14 cellular contexts compared by ENCODE assay signal in the genomic region with DNA sequence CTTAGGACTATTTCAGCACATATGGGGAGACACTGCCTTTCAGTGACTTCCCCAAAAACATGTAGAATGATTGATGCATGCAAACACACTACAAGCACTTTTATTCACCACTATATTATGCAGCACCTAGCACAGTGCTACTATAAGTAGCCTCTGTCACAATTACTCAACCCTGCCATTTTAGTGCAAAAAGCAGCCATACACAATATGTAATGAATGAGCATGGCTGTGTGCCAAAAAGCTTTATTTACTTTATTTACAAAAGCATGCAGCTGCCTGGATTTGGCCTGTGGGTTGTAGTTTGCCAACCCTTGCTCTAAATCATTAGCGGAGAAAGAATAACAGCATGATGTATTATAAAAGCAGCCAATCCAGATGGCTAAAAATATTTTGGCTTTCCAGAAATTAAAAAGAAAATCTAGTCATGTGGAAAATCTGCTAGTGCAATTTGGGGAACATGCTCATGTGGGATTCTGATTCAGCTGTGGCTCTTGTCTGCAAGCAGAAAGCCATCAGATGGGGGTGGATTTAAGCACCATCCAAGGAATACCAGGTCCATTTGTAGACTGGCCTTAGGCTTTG.
A peak's percentile ranks its signal among the peaks of the same experiment; 100 is the strongest.
DNase-seq lines count a peak whose midpoint lies in the region.
"Had no signal": no experiment of that assay in that cellular context is flagged by ENCODE, and none has a peak within 500 bp of the region (broad histone marks: within the 10 kb centered on the region; RNA-seq: fewer than 3 reads in every experiment).

No MANE protein-coding gene starts in this region.

- no peak overlapping the region for H3K4me3 ChIP-seq in MG63

- no peaks in the 10 kb centered on the region for H3K36me3 ChIP-seq in MG63
- H3K36me3 ChIP-seq: WERI-Rb-1 had no signal

- no peaks in the 10 kb centered on the region for H3K27me3 ChIP-seq in MG63

- peak; percentile 94 for DNase-seq in DMS53 (lab: John Stamatoyannopoulos, UW)
- DNase-seq in NCI-H128 (lab: John Stamatoyannopoulos, UW; ENCODE audit: unreplicated experiment), result peak; percentile 82
- peak; percentile 89 to 96 for DNase-seq in NCI-H446 (lab: John Stamatoyannopoulos, UW)
- DNase-seq in dermis blood vessel endothelial cell, result peak; percentile 4
- DNase-seq in activated CD4-positive, alpha-beta T cell treated with anti-CD3 and anti-CD28 coated beads, Interleukin-2, amount 50 U/mL, for 48 hours, result no peak
- no peak for DNase-seq in MG63
- DNase-seq in AML-193 (lab: John Stamatoyannopoulos, UW), result no peak
- no peak for DNase-seq in middle frontal gyrus (ENCODE audit: extremely low spot score, low spot score)
- DNase-seq: activated T-cell treated with anti-CD3 and anti-CD28 coated beads, Interleukin-2, amount 50 U/mL, for 48 hours; CD4-positive, alpha-beta T cell; endodermal cell; HFFc6; mesenchymal stem cell; WERI-Rb-1 had no signal

- peaks cover 6% of the 10 kb centered on the region for H3K9me3 ChIP-seq in MG63

Comparison
In these comparisons a context has a peak if more than half of its experiments do, and no peak if none do; other contexts are left out.
1. DNase-seq: peak in DMS53 (single experiment), NCI-H128 (single experiment), NCI-H446 (2 of 2) and dermis blood vessel endothelial cell (single experiment); none in activated CD4-positive, alpha-beta T cell treated with anti-CD3 and anti-CD28 coated beads, Interleukin-2, amount 50 U/mL, for 48 hours (0 of 2), MG63 (single experiment), AML-193 (0 of 2) and middle frontal gyrus (single experiment).